In genomic region chr12:69738351-69739286, GRCh38 we compare ENCODE assay signal across 8 cellular contexts. TPM values are rescaled to one million over a fixed set of nuclear protein-coding genes. Genes with fewer than 3 reads are reported as not detected.
A peak's percentile ranks its signal among the peaks of the same experiment; 100 is the strongest.
DNase-seq lines count a peak whose midpoint lies in the region; ATAC-seq, FAIRE-seq and TF ChIP-seq lines count a peak whose summit lies in the region.

TSS of gene RAB3IP (plus strand) at chr12:69738860. CDS start at chr12:69755409, 16,549 bp downstream.

- ATAC-seq in HG02642 (IDR thresholded peaks at IDR 0.05; ENCODE audit: poor library complexity, unreplicated experiment) = peak; percentile 85
- peak; percentile 81 to 96 (median 86) for ATAC-seq in T-cell (replicated peaks in 1 of 4)
- peak; percentile 97 to 98 (median 98) for ATAC-seq in psoas muscle

- H3K36me3 Mint-ChIP-seq in T-cell = no peaks in the 10 kb centered on the region

- H3K4me3 ChIP-seq in adrenal gland = peak within 1 kb of the TSS; percentile 32 to 100 (median 76)
- H3K4me3 ChIP-seq in left ventricle myocardium inferior = peak within 1 kb of the TSS; percentile 91
- H3K4me3 ChIP-seq in psoas muscle = peak within 1 kb of the TSS; percentile 98
- peak within 1 kb of the TSS; percentile 26 to 66 for H3K4me3 ChIP-seq in uterus

- peaks cover 27 to 32% (median 28%) of the 10 kb centered on the region in 3 donors for H3K4me1 Mint-ChIP-seq in T-cell

- no peak for TF ChIP-seq POLR2A in GM12891 (IDR thresholded peaks at IDR 0.05; ENCODE audit: low read depth, low read length)
- peak in 1 of 2 donors; percentile 74 for TF ChIP-seq POLR2A in adrenal gland (IDR thresholded peaks at IDR 0.05)
- TF ChIP-seq POLR2A in uterus (IDR thresholded peaks at IDR 0.05) = peak in 1 of 2 donors; percentile 53

- peak within 1 kb of the TSS in 4 of 5 donors; percentile 59 to 94 (median 83) for H3K27ac ChIP-seq in adrenal gland
- peak within 1 kb of the TSS; percentile 86 for H3K27ac ChIP-seq in left ventricle myocardium inferior (replicated peaks)
- H3K27ac ChIP-seq in psoas muscle = peak within 1 kb of the TSS; percentile 83
- peak within 1 kb of the TSS; percentile 53 to 68 for H3K27ac ChIP-seq in uterus

- TF ChIP-seq CTCF in adrenal gland (IDR thresholded peaks at IDR 0.05) (peak; percentile 7 to 64 (median 34)), left ventricle myocardium inferior (IDR thresholded peaks at IDR 0.05; ENCODE audit: borderline replicate concordance) (peak; percentile 74), psoas muscle (IDR thresholded peaks at IDR 0.05) (peak; percentile 67), uterus (IDR thresholded peaks at IDR 0.05) (peak; percentile 33 to 71 (median 48))

- H3K4me3 Mint-ChIP-seq in T-cell = peak within 1 kb of the TSS; percentile 85 to 90 (median 87)

- peaks cover 0 to 7% of the 10 kb centered on the region in 2 donors for H3K4me1 ChIP-seq in adrenal gland (replicated peaks in 1 of 2)
- H3K4me1 ChIP-seq in left ventricle myocardium inferior = peaks cover 31% of the 10 kb centered on the region
- H3K4me1 ChIP-seq in psoas muscle = peaks cover 7% of the 10 kb centered on the region
- no peaks in the 10 kb centered on the region for H3K4me1 ChIP-seq in uterus

- CTCF ChIA-PET in T-cell (lab: Charles Lee) = interaction anchor here (0.5 to 0.6 kb wide), 2 partner anchors 407 to 614 kb away, joined by 3 read pairs; no protein-coding TSS in a partner anchor

- WGBS in adrenal gland, 4 donors = 1 to 10% (median 4%) methylated on average over 9 to 110 of the region's 110 CpGs
- 2 to 5% (median 3%) methylated on average over 31 to 110 of the region's 110 CpGs for WGBS in psoas muscle, 3 donors

- H3K9me3 ChIP-seq in adrenal gland (replicated peaks in 1 of 3) (no peaks in the 10 kb centered on the region), left ventricle myocardium inferior (replicated peaks) (no peaks in the 10 kb centered on the region), psoas muscle (no peaks in the 10 kb centered on the region), uterus (no peaks in the 10 kb centered on the region)

- intact Hi-C loops in adrenal gland (cut with DNase I) = no loop called here
- intact Hi-C loops in left ventricle myocardium inferior (cut with micrococcal nuclease) = no loop called here
- intact Hi-C loops in psoas muscle (cut with DNase I) = no loop called here
- intact Hi-C loops in uterus (cut with DNase I; ENCODE audit: low total_unique reads) = no loop called here

- FAIRE-seq in GM12891 (lab: Jason Lieb, UNC) = peak; percentile 99

- H3K27me3 ChIP-seq in adrenal gland (no peaks in the 10 kb centered on the region), left ventricle myocardium inferior (ENCODE audit: low read depth) (peaks cover 7% of the 10 kb centered on the region), psoas muscle (ENCODE audit: insufficient read depth in 3 of 3, low read length in 2 of 3) (no peaks in the 10 kb centered on the region), uterus (no peaks in the 10 kb centered on the region)

- POLR2A ChIA-PET in T-cell (lab: Charles Lee) = no interaction called here

- H3K36me3 ChIP-seq in adrenal gland (replicated peaks in 1 of 2) (no peaks in the 10 kb centered on the region), left ventricle myocardium inferior (no peaks in the 10 kb centered on the region), psoas muscle (ENCODE audit: insufficient read depth in 1 of 2, low read depth in 1 of 2) (no peaks in the 10 kb centered on the region), uterus (no peaks in the 10 kb centered on the region)

- H3K27ac Mint-ChIP-seq in T-cell = peak within 1 kb of the TSS; percentile 65 to 87

- H3K27me3 Mint-ChIP-seq in T-cell = peaks cover 0 to 5% of the 10 kb centered on the region in 2 donors

- DNase-seq in GM12891 (ENCODE audit: insufficient read length, low spot score) (peak; percentile 89), NCI-H1092 treated with DMSO at 0.1 percent for 48 hours (lab: John Stamatoyannopoulos, UW) (peak; percentile 67), T-cell (peak; percentile 78 to 94 (median 88)), adrenal gland (peak; percentile 86 to 95 (median 91)), left ventricle myocardium inferior (peak; percentile 89), psoas muscle (peak; percentile 90 to 95), uterus (peak; percentile 82 to 91)

- no peaks in the 10 kb centered on the region for H3K9me3 Mint-ChIP-seq in T-cell

TF ChIP-seq in GM12891, 5 proteins besides CTCF, POLR2A, EP300 and RAD21:
- TF ChIP-seq POU2F2 (IDR thresholded peaks at IDR 0.05; ENCODE audit: low read depth, low read length) (no peak), PAX5 (IDR thresholded peaks at IDR 0.05; ENCODE audit: insufficient read depth, low read length, severe bottlenecking) (peak; percentile 82), SPI1 (IDR thresholded peaks at IDR 0.05; ENCODE audit: low read depth, low read length) (no peak), POLR2AphosphoS5 (IDR thresholded peaks at IDR 0.05; ENCODE audit: low read depth, low read length) (no peak), TAF1 (IDR thresholded peaks at IDR 0.05; ENCODE audit: low read depth, low read length) (no peak)

RNA-seq across cellular contexts. Expression of gene RAB3IP, which starts in this region (rescaled TPM):
- 12.5 TPM for polyA plus RNA-seq in GM12891 (2012; ENCODE audit: low read depth, missing spikeins)
- 10 to 100 TPM; 18.7 to 30.5 (median 20.7) TPM for total RNA-seq in T-cell
- 10 to 100 TPM; 18.4 to 47.9 (median 29.4) TPM for total RNA-seq in adrenal gland
- polyA plus RNA-seq in adrenal gland = 10 to 100 TPM; 15.4 to 61.9 (median 24.5) TPM
- 23.0 TPM for total RNA-seq in left ventricle myocardium inferior
- 10 to 100 TPM; 17.2 to 22.6 (median 19.6) TPM for total RNA-seq in psoas muscle
- 10 to 100 TPM; 11.3 to 38.2 (median 17.6) TPM for polyA plus RNA-seq in psoas muscle
- total RNA-seq in uterus = 10 to 100 TPM; 13.5 to 71.5 (median 21.1) TPM

Comparison
In these comparisons a context has a peak if more than half of its experiments do, and no peak if none do; other contexts are left out.
1. Peak in every context shown above with its lines: DNase-seq, ATAC-seq, H3K4me3 ChIP-seq and H3K27ac ChIP-seq.
2. H3K4me3 ChIP-seq: peak in every context shown above with its lines; median percentile 98 in psoas muscle; 91 in left ventricle myocardium inferior; 76 in adrenal gland; 46 in uterus.